21 cellular contexts compared by ENCODE assay signal in genomic region chr19:30577551-30578090, GRCh38.
"Had no signal": no experiment of that assay in that cellular context is flagged by ENCODE, and none has a peak within 500 bp of the region (broad histone marks: within the 10 kb centered on the region; RNA-seq: fewer than 3 reads in every experiment).

No MANE protein-coding gene starts in this region.

- H3K27me3 ChIP-seq: body of pancreas, cardiac muscle cell, thyroid gland had no signal

- H3K4me3 Mint-ChIP-seq: activated B cell treated with CpG ODN at 0.5 μM for 24 hours; activated CD4-positive, alpha-beta memory T cell treated with anti-CD3 and anti-CD28 coated beads for 36 hours; activated naive CD4-positive, alpha-beta T cell treated with anti-CD3 and anti-CD28 coated beads for 36 hours; activated naive CD8-positive, alpha-beta T cell treated with anti-CD3 and anti-CD28 coated beads, Interleukin-2, amount 10 ng/mL, durations not matched to agents 7 days and 5 days; dendritic cell treated with granulocyte-macrophage colony-stimulating factor and Interleukin-4, amounts not matched to agents 40 ng/mL and 50 ng/mL, for 4 days; T-helper 1 cell treated with Interleukin-12 subunit alpha and Interleukin-12 subunit beta and Interleukin-4 antibody, amounts not matched to agents 30 μg/mL and 1 μg/mL, for 36 hours had no signal

- H3K27ac ChIP-seq: body of pancreas, cardiac muscle cell, esophagus muscularis mucosa, heart left ventricle, prostate gland, thyroid gland had no signal

- H3K36me3 Mint-ChIP-seq: activated CD4-positive, alpha-beta memory T cell treated with anti-CD3 and anti-CD28 coated beads for 36 hours; activated naive CD8-positive, alpha-beta T cell treated with anti-CD3 and anti-CD28 coated beads, Interleukin-2, amount 10 ng/mL, durations not matched to agents 7 days and 5 days had no signal

- H3K9me3 Mint-ChIP-seq: activated B cell treated with CpG ODN at 0.5 μM for 24 hours; activated CD4-positive, alpha-beta memory T cell treated with anti-CD3 and anti-CD28 coated beads for 36 hours; activated naive CD4-positive, alpha-beta T cell treated with anti-CD3 and anti-CD28 coated beads for 36 hours; activated naive CD8-positive, alpha-beta T cell treated with anti-CD3 and anti-CD28 coated beads, Interleukin-2, amount 10 ng/mL, durations not matched to agents 7 days and 5 days; dendritic cell treated with granulocyte-macrophage colony-stimulating factor and Interleukin-4, amounts not matched to agents 40 ng/mL and 50 ng/mL, for 4 days; T-helper 1 cell treated with Interleukin-12 subunit alpha and Interleukin-12 subunit beta and Interleukin-4 antibody, amounts not matched to agents 30 μg/mL and 1 μg/mL, for 36 hours had no signal

- DNase-seq: activated B cell treated with CpG ODN at 0.5 μM for 24 hours; activated CD4-positive, alpha-beta memory T cell treated with anti-CD3 and anti-CD28 coated beads for 36 hours; activated CD4-positive, alpha-beta T cell treated with anti-CD3 and anti-CD28 coated beads for 48 hours; activated naive CD4-positive, alpha-beta T cell treated with anti-CD3 and anti-CD28 coated beads for 36 hours; activated naive CD8-positive, alpha-beta T cell treated with anti-CD3 and anti-CD28 coated beads, Interleukin-2, amount 10 ng/mL, durations not matched to agents 7 days and 5 days; activated T-cell treated with anti-CD3 and anti-CD28 coated beads, Interleukin-2, amount 50 U/mL, for 48 hours; amygdala; body of pancreas; effector CD8-positive, alpha-beta T cell; heart left ventricle; left cardiac atrium; mesenchymal stem cell; stimulated activated CD4-positive, alpha-beta T cell treated with anti-CD3 and anti-CD28 coated beads, Interleukin-4, amount 100 ng/mL, for 1 hour; stimulated activated naive CD4-positive, alpha-beta T cell; thyroid gland had no signal

- H3K4me1 Mint-ChIP-seq: activated B cell treated with CpG ODN at 0.5 μM for 24 hours; activated naive CD8-positive, alpha-beta T cell treated with anti-CD3 and anti-CD28 coated beads, Interleukin-2, amount 10 ng/mL, durations not matched to agents 7 days and 5 days had no signal

- H3K27me3 Mint-ChIP-seq: activated B cell treated with CpG ODN at 0.5 μM for 24 hours; activated naive CD8-positive, alpha-beta T cell treated with anti-CD3 and anti-CD28 coated beads, Interleukin-2, amount 10 ng/mL, durations not matched to agents 7 days and 5 days; dendritic cell treated with granulocyte-macrophage colony-stimulating factor and Interleukin-4, amounts not matched to agents 40 ng/mL and 50 ng/mL, for 4 days had no signal

- H3K27ac Mint-ChIP-seq: activated B cell treated with CpG ODN at 0.5 μM for 24 hours; activated CD4-positive, alpha-beta memory T cell treated with anti-CD3 and anti-CD28 coated beads for 36 hours; activated naive CD4-positive, alpha-beta T cell treated with anti-CD3 and anti-CD28 coated beads for 36 hours; activated naive CD8-positive, alpha-beta T cell treated with anti-CD3 and anti-CD28 coated beads, Interleukin-2, amount 10 ng/mL, durations not matched to agents 7 days and 5 days; dendritic cell treated with granulocyte-macrophage colony-stimulating factor and Interleukin-4, amounts not matched to agents 40 ng/mL and 50 ng/mL, for 4 days; T-helper 1 cell treated with Interleukin-12 subunit alpha and Interleukin-12 subunit beta and Interleukin-4 antibody, amounts not matched to agents 30 μg/mL and 1 μg/mL, for 36 hours had no signal

- H3K4me1 ChIP-seq: body of pancreas, esophagus muscularis mucosa, gastroesophageal sphincter, heart left ventricle, prostate gland, thyroid gland had no signal

- H3K36me3 ChIP-seq: cardiac muscle cell, esophagus muscularis mucosa, gastroesophageal sphincter, heart left ventricle, prostate gland, thyroid gland had no signal

- H3K4me3 ChIP-seq: body of pancreas, cardiac muscle cell, esophagus muscularis mucosa, gastroesophageal sphincter, heart left ventricle, prostate gland, thyroid gland had no signal

- H3K9me3 ChIP-seq: body of pancreas, esophagus muscularis mucosa, gastroesophageal sphincter, heart left ventricle, prostate gland, thyroid gland had no signal

- ATAC-seq: body of pancreas, gastroesophageal sphincter, heart left ventricle, left cardiac atrium had no signal
